21 cellular contexts compared by ENCODE assay signal in genomic region chr5:53010819-53011218, GRCh38. TPM values are rescaled to one million over a fixed set of nuclear protein-coding genes. Genes with fewer than 3 reads are reported as not detected.
"Had no signal": no experiment of that assay in that cellular context is flagged by ENCODE, and none has a peak within 500 bp of the region (broad histone marks: within the 10 kb centered on the region; RNA-seq: fewer than 3 reads in every experiment).

No MANE protein-coding gene starts in this region.

- H3K27ac ChIP-seq: gastrocnemius medialis, heart left ventricle, pancreas, sigmoid colon, thyroid gland had no signal

- H3K4me3 Mint-ChIP-seq: activated CD4-positive, alpha-beta T cell treated with anti-CD3 and anti-CD28 coated beads, Interleukin-2, amount 10 ng/mL, durations not matched to agents 7 days and 5 days; activated naive CD8-positive, alpha-beta T cell treated with anti-CD3 and anti-CD28 coated beads, Interleukin-2, amount 10 ng/mL, durations not matched to agents 7 days and 5 days; activated T-cell treated with anti-CD3 and anti-CD28 coated beads, Interleukin-2, amount 50 U/mL, for 72 hours; immature natural killer cell; stimulated activated memory B cell treated with anti-CD40 and anti-IgM and Interleukin-4, amounts not matched to agents 10 μg/mL and 1 μg/mL and 100 μg/mL, for 72 hours had no signal

- FAIRE-seq: colon, pancreas had no signal

- H3K4me3 ChIP-seq: gastrocnemius medialis, heart left ventricle, lung, pancreas, sigmoid colon, thyroid gland had no signal

- H3K27ac Mint-ChIP-seq: activated CD4-positive, alpha-beta T cell treated with anti-CD3 and anti-CD28 coated beads, Interleukin-2, amount 10 ng/mL, durations not matched to agents 7 days and 5 days; activated naive CD8-positive, alpha-beta T cell treated with anti-CD3 and anti-CD28 coated beads, Interleukin-2, amount 10 ng/mL, durations not matched to agents 7 days and 5 days; activated T-cell treated with anti-CD3 and anti-CD28 coated beads, Interleukin-2, amount 50 U/mL, for 72 hours; immature natural killer cell; stimulated activated memory B cell treated with anti-CD40 and anti-IgM and Interleukin-4, amounts not matched to agents 10 μg/mL and 1 μg/mL and 100 μg/mL, for 72 hours had no signal

- H3K9me3 Mint-ChIP-seq: activated T-cell treated with anti-CD3 and anti-CD28 coated beads, Interleukin-2, amount 50 U/mL, for 72 hours; immature natural killer cell had no signal

- ATAC-seq: activated T-cell treated with anti-CD3 and anti-CD28 coated beads, Interleukin-2, amount 50 U/mL, for 72 hours; gastrocnemius medialis; heart left ventricle; left cardiac atrium; pancreas; stimulated activated memory B cell treated with anti-CD40 and anti-IgM and Interleukin-4, amounts not matched to agents 10 μg/mL and 1 μg/mL and 100 μg/mL, for 72 hours had no signal

- H3K36me3 Mint-ChIP-seq: immature natural killer cell; stimulated activated memory B cell treated with anti-CD40 and anti-IgM and Interleukin-4, amounts not matched to agents 10 μg/mL and 1 μg/mL and 100 μg/mL, for 72 hours had no signal

- H3K4me1 ChIP-seq: gastrocnemius medialis, pancreas, thyroid gland had no signal

- H3K36me3 ChIP-seq: gastrocnemius medialis, heart left ventricle, pancreas, sigmoid colon, thyroid gland had no signal

- H3K27me3 ChIP-seq: gastrocnemius medialis, heart left ventricle, pancreas, sigmoid colon, thyroid gland had no signal

- DNase-seq: activated CD4-positive, alpha-beta T cell treated with anti-CD3 and anti-CD28 coated beads, Interleukin-2, amount 10 ng/mL, durations not matched to agents 7 days and 5 days; activated CD4-positive, CD25-positive, alpha-beta regulatory T cell; activated CD8-positive, alpha-beta memory T cell treated with anti-CD3 and anti-CD28 coated beads, Interleukin-2, amount 50 U/mL, for 48 hours; activated gamma-delta T cell treated with Interleukin-2 at 50 U/mL for 16 hours; activated naive CD8-positive, alpha-beta T cell treated with anti-CD3 and anti-CD28 coated beads, Interleukin-2, amount 10 ng/mL, durations not matched to agents 7 days and 5 days; activated T-cell treated with anti-CD3 and anti-CD28 coated beads, Interleukin-2, amount 50 U/mL, for 72 hours; anterior cingulate cortex; effector CD8-positive, alpha-beta T cell; gastrocnemius medialis; heart left ventricle; immature natural killer cell; left cardiac atrium; midbrain; pancreas; sigmoid colon; stimulated activated CD4-positive, alpha-beta T cell treated with anti-CD3 and anti-CD28 coated beads, Interleukin-2, amount 100 ng/mL, for 24 hours; T-helper 2 cell; thyroid gland had no signal

- H3K9me3 ChIP-seq: gastrocnemius medialis, pancreas, sigmoid colon, thyroid gland had no signal

- H3K4me1 Mint-ChIP-seq: stimulated activated memory B cell treated with anti-CD40 and anti-IgM and Interleukin-4, amounts not matched to agents 10 μg/mL and 1 μg/mL and 100 μg/mL, for 72 hours had no signal

RNA-seq across cellular contexts. Expression of gene ITGA2, which starts 21.7 kb away (rescaled TPM):
- polyA plus RNA-seq: immature natural killer cell had no signal
